Comparison of ENCODE assay signal across 23 cellular contexts in the genomic region with DNA sequence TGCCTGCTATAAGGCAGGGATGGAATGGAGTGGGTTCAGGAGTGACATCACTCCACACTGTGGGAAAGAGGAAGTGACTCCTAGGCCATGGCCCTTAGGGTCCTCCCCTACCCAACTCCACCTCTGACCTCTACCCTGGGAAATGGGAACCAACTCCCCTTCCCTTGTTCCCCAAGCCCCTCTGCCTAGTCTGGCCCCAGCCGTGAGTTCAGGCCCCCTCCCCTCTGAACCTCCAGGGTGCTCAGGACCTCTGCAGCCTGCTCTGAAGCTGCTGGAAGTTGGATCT. TPM values are rescaled to one million over a fixed set of nuclear protein-coding genes. Genes with fewer than 3 reads are reported as not detected.
"Had no signal": no experiment of that assay in that cellular context is flagged by ENCODE, and none has a peak within 500 bp of the region (broad histone marks: within the 10 kb centered on the region; RNA-seq: fewer than 3 reads in every experiment).

No MANE protein-coding gene starts in this region.

- H3K36me3 ChIP-seq: esophagus muscularis mucosa, neutrophil, WERI-Rb-1 had no signal

- H3K9ac ChIP-seq: parathyroid adenoma had no signal

- H3K79me2 ChIP-seq: parathyroid adenoma had no signal

- H3K9me3 ChIP-seq: body of pancreas, esophagus muscularis mucosa, neutrophil had no signal

- H3K27me3 ChIP-seq: body of pancreas, neutrophil had no signal

- H3K27ac Mint-ChIP-seq: activated CD4-positive, alpha-beta memory T cell treated with anti-CD3 and anti-CD28 coated beads for 36 hours; activated CD8-positive, alpha-beta memory T cell treated with anti-CD3 and anti-CD28 coated beads, Interleukin-2, amount 10 ng/mL, durations not matched to agents 7 days and 5 days; activated naive CD8-positive, alpha-beta T cell treated with anti-CD3 and anti-CD28 coated beads for 36 hours had no signal

- DNase-seq: activated CD4-positive, alpha-beta memory T cell treated with anti-CD3 and anti-CD28 coated beads for 36 hours; activated CD8-positive, alpha-beta memory T cell treated with anti-CD3 and anti-CD28 coated beads, Interleukin-2, amount 10 ng/mL, durations not matched to agents 7 days and 5 days; activated effector memory CD4-positive, alpha-beta T cell treated with anti-CD3 and anti-CD28 coated beads, Interleukin-2, amount 50 U/mL, for 16 hours; activated naive CD8-positive, alpha-beta T cell treated with anti-CD3 and anti-CD28 coated beads for 36 hours; activated T-cell treated with anti-CD3 and anti-CD28 coated beads, Interleukin-2, amount 50 U/mL, for 4 hours; amygdala; body of pancreas; hippocampal formation; mammary epithelial cell; naive thymus-derived CD8-positive, alpha-beta T cell; stimulated activated CD4-positive, alpha-beta T cell treated with anti-CD3 and anti-CD28 coated beads, Interleukin-2, amount 100 ng/mL, for 48 hours; stimulated activated naive CD4-positive, alpha-beta T cell treated with Interleukin-2 at 50 U/mL for 16 hours; substantia nigra; WERI-Rb-1 had no signal

- H3K4me1 Mint-ChIP-seq: activated CD8-positive, alpha-beta memory T cell treated with anti-CD3 and anti-CD28 coated beads, Interleukin-2, amount 10 ng/mL, durations not matched to agents 7 days and 5 days; activated naive CD8-positive, alpha-beta T cell treated with anti-CD3 and anti-CD28 coated beads for 36 hours had no signal

- H3K27ac ChIP-seq: body of pancreas, esophagus muscularis mucosa, neutrophil, parathyroid adenoma, WERI-Rb-1 had no signal

- H3K4me3 Mint-ChIP-seq: activated CD4-positive, alpha-beta memory T cell treated with anti-CD3 and anti-CD28 coated beads for 36 hours; activated CD8-positive, alpha-beta memory T cell treated with anti-CD3 and anti-CD28 coated beads, Interleukin-2, amount 10 ng/mL, durations not matched to agents 7 days and 5 days; activated naive CD8-positive, alpha-beta T cell treated with anti-CD3 and anti-CD28 coated beads for 36 hours; activated T-cell treated with anti-CD3 and anti-CD28 coated beads, Interleukin-2, amount 50 U/mL, for 4 hours; naive thymus-derived CD8-positive, alpha-beta T cell had no signal

- H3K4me3 ChIP-seq: body of pancreas, esophagus muscularis mucosa had no signal

- H3K27me3 Mint-ChIP-seq: activated CD4-positive, alpha-beta memory T cell treated with anti-CD3 and anti-CD28 coated beads for 36 hours; activated CD8-positive, alpha-beta memory T cell treated with anti-CD3 and anti-CD28 coated beads, Interleukin-2, amount 10 ng/mL, durations not matched to agents 7 days and 5 days; activated naive CD8-positive, alpha-beta T cell treated with anti-CD3 and anti-CD28 coated beads for 36 hours had no signal

- FAIRE-seq: colon, keratinocyte had no signal

- ATAC-seq: activated CD8-positive, alpha-beta memory T cell treated with anti-CD3 and anti-CD28 coated beads, Interleukin-2, amount 10 ng/mL, durations not matched to agents 7 days and 5 days; activated T-cell treated with anti-CD3 and anti-CD28 coated beads, Interleukin-2, amount 50 U/mL, for 4 hours; body of pancreas; left lobe of liver; naive thymus-derived CD8-positive, alpha-beta T cell had no signal

- H3K36me3 Mint-ChIP-seq: activated CD4-positive, alpha-beta memory T cell treated with anti-CD3 and anti-CD28 coated beads for 36 hours; activated CD8-positive, alpha-beta memory T cell treated with anti-CD3 and anti-CD28 coated beads, Interleukin-2, amount 10 ng/mL, durations not matched to agents 7 days and 5 days; activated naive CD8-positive, alpha-beta T cell treated with anti-CD3 and anti-CD28 coated beads for 36 hours; naive thymus-derived CD8-positive, alpha-beta T cell had no signal

- H2AFZ ChIP-seq: parathyroid adenoma had no signal

RNA-seq across cellular contexts. Expression of a gene that starts 3.8 kb away (rescaled TPM):
- total RNA-seq: activated CD4-positive, alpha-beta memory T cell treated with anti-CD3 and anti-CD28 coated beads for 36 hours; activated CD8-positive, alpha-beta memory T cell treated with anti-CD3 and anti-CD28 coated beads, Interleukin-2, amount 10 ng/mL, durations not matched to agents 7 days and 5 days; activated naive CD8-positive, alpha-beta T cell treated with anti-CD3 and anti-CD28 coated beads for 36 hours; activated T-cell treated with anti-CD3 and anti-CD28 coated beads, Interleukin-2, amount 50 U/mL, for 4 hours; body of pancreas; esophagus muscularis mucosa; fibroblast of villous mesenchyme; glomerular endothelial cell; left lobe of liver; mammary epithelial cell; mononuclear cell; naive thymus-derived CD8-positive, alpha-beta T cell had no signal
- polyA plus RNA-seq: keratinocyte; mammary epithelial cell; naive thymus-derived CD8-positive, alpha-beta T cell had no signal

RNA-seq across cellular contexts. Expression of a gene that starts 15.1 kb away (rescaled TPM):
- total RNA-seq: activated CD4-positive, alpha-beta memory T cell treated with anti-CD3 and anti-CD28 coated beads for 36 hours; activated CD8-positive, alpha-beta memory T cell treated with anti-CD3 and anti-CD28 coated beads, Interleukin-2, amount 10 ng/mL, durations not matched to agents 7 days and 5 days; activated naive CD8-positive, alpha-beta T cell treated with anti-CD3 and anti-CD28 coated beads for 36 hours; activated T-cell treated with anti-CD3 and anti-CD28 coated beads, Interleukin-2, amount 50 U/mL, for 4 hours; body of pancreas; esophagus muscularis mucosa; fibroblast of villous mesenchyme; glomerular endothelial cell; mammary epithelial cell; mononuclear cell; naive thymus-derived CD8-positive, alpha-beta T cell had no signal
- polyA plus RNA-seq: keratinocyte; mammary epithelial cell; naive thymus-derived CD8-positive, alpha-beta T cell had no signal
